In the genomic region with DNA sequence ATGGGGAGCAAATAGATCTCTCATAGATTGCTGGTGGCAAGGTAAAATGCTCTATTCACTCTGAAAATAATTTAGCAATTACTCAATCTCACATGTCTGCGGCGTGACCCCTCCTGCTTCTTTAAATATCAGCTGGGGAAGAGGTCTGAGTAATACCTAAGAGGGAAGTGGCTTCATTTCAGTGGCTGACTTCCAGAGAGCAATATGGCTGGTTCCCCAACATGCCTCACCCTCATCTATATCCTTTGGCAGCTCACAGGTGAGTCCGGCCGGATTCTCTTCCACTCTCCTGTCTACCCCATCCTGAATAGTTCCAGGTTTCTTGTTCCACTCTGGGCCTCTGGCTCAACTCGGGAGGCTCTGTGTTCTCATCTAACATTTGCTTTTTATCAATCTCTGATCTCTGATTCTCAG, we compare ENCODE assay signal across 8 cellular contexts. TPM values are rescaled to one million over a fixed set of nuclear protein-coding genes. Genes with fewer than 3 reads are reported as not detected.
DNase-seq lines count a peak whose midpoint lies in the region; ATAC-seq, FAIRE-seq and TF ChIP-seq lines count a peak whose summit lies in the region.

SLAMF7 (plus strand) TSS at position 150 of the 414 bp plus-strand sequence; CDS start at position 205, 55 bp downstream.

- no peak for TF ChIP-seq CTCF in RWPE1 (conservative IDR thresholded peaks at IDR 0.05; ENCODE audit: low read depth)
- TF ChIP-seq CTCF in lower lobe of right lung (IDR thresholded peaks at IDR 0.05) = no peak
- TF ChIP-seq CTCF in kidney (IDR thresholded peaks at IDR 0.05; ENCODE audit: borderline replicate concordance, extremely low read depth, insufficient read depth) = no peak

- H3K9me3 ChIP-seq in lower lobe of right lung (peaks cover 9% of the 10 kb centered on the region), kidney (ENCODE audit: control insufficient read depth in 1 of 2, low read length in 2 of 2) (peaks cover 0 to 7% of the 10 kb centered on the region in 2 donors)

- peak within 1 kb of the TSS; percentile 33 for H3K4me3 ChIP-seq in lower lobe of right lung
- H3K4me3 ChIP-seq in kidney (ENCODE audit: low read length in 2 of 2) = no peak within 1 kb of the TSS

- H3K27ac ChIP-seq in RWPE1 (no peak within 1 kb of the TSS), lower lobe of right lung (no peak within 1 kb of the TSS), kidney (ENCODE audit: low read depth in 2 of 2, low read length in 2 of 2) (no peak within 1 kb of the TSS)

- no peak within 1 kb of the TSS for H3K9ac ChIP-seq in kidney (ENCODE audit: low read length in 2 of 2)

- H3K4me1 ChIP-seq in lower lobe of right lung (no peaks in the 10 kb centered on the region), kidney (ENCODE audit: control insufficient read depth in 1 of 2, insufficient read depth in 1 of 2, low read depth in 1 of 2, low read length in 2 of 2) (no peaks in the 10 kb centered on the region)

- CTCF ChIA-PET in activated CD8-positive, alpha-beta memory T cell treated with anti-CD3 and anti-CD28 coated beads for 36 hours (lab: Charles Lee) = interaction anchor here (0.6 to 5.1 kb wide), 6 partner anchors 16 to 63 kb away, joined by 3 to 29 read pairs (median 3); no protein-coding TSS in a partner anchor
- CTCF ChIA-PET in RWPE1 (lab: Yijun Ruan, JAX) = no interaction called here

- H3K36me3 ChIP-seq in lower lobe of right lung = no peaks in the 10 kb centered on the region
- H3K36me3 ChIP-seq in kidney (ENCODE audit: control insufficient read depth in 1 of 2, insufficient read depth in 2 of 2, low read length in 2 of 2) = no peaks in the 10 kb centered on the region

- ATAC-seq in HG02852 (IDR thresholded peaks at IDR 0.05; ENCODE audit: unreplicated experiment) (peak; percentile 73), lower lobe of right lung (peak; percentile 70 to 71)

- no peaks in the 10 kb centered on the region for H3K27me3 ChIP-seq in lower lobe of right lung (ENCODE audit: low read depth)

- no peak for FAIRE-seq in kidney (lab: Jason Lieb, UNC)

- POLR2A ChIA-PET in activated CD8-positive, alpha-beta memory T cell treated with anti-CD3 and anti-CD28 coated beads for 36 hours (lab: Charles Lee) = interaction anchor here (0.9 kb wide), 1 partner anchor 30 kb away, joined by 3 read pairs; no protein-coding TSS in a partner anchor
- POLR2A ChIA-PET in RWPE1 (lab: Yijun Ruan, JAX; ENCODE audit: low non-redundant PET) = no interaction called here

- no peak for DNase-seq in activated CD8-positive, alpha-beta memory T cell treated with anti-CD3 and anti-CD28 coated beads for 24 hours
- peak; percentile 55 for DNase-seq in RWPE1 (ENCODE audit: low spot score)
- no peak for DNase-seq in lower lobe of right lung
- DNase-seq in kidney = no peak
- DNase-seq in NCI-H510A treated with DMSO at 0.1 percent for 48 hours (lab: John Stamatoyannopoulos, UW) = no peak
- DNase-seq in cerebellar nuclear complex (lab: John Stamatoyannopoulos, UW) = no peak

- intact Hi-C loops in lower lobe of right lung (cut with DNase I) = no loop called here
- intact Hi-C loops in kidney (cut with DNase I) = no loop called here

RNA-seq across cellular contexts. Expression of gene SLAMF7, which starts in this region (rescaled TPM):
- 10 to 100 TPM; 75.2 to 75.4 TPM for total RNA-seq in activated CD8-positive, alpha-beta memory T cell treated with anti-CD3 and anti-CD28 coated beads for 36 hours
- total RNA-seq in lower lobe of right lung (7.9 TPM), kidney (13.9 TPM)
- polyA plus RNA-seq in kidney (ENCODE audit: insufficient read depth, low read depth, low replicate concordance) = 0.65 TPM
